In the genomic region with DNA sequence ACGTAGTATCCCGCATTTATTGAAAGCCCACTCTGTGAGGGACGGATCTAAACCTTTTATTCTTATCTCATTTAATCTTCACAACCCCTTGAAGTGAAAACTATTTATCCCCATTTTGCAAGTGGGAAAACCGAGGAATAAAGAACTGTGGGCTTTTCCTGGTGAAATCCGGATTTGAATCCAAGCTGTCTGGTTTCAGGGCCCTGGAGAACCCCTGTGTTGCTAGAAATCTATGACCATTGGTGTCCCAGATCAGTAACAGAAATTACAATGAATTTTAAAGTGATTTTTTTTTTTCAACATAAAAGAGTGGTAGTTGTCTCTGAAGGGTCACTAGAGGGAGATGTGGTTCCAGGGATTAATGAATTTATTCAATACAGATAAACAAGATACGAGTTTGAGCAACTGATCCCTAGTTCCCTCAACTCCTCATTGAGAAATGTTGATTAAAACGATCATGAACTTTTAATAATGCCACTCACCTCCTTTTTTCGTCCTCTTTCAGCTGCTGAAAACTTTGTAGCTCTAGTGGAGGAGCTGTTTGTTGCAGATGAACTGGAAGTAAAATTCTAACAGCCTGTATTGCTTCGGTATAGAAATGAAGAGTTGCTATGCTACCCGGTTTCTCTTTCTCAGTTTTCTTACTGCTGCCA, we compare ENCODE assay signal across 8 cellular contexts. TPM values are rescaled to one million over a fixed set of nuclear protein-coding genes. Genes with fewer than 3 reads are reported as not detected.
DNase-seq lines count a peak whose midpoint lies in the region; ATAC-seq, FAIRE-seq and TF ChIP-seq lines count a peak whose summit lies in the region.

No MANE protein-coding gene starts in this region.

- H3K4me1 ChIP-seq in kidney (ENCODE audit: control insufficient read depth in 1 of 2, insufficient read depth in 1 of 2, low read depth in 1 of 2, low read length in 2 of 2) (peaks cover 7 to 14% of the 10 kb centered on the region in 2 donors), suprapubic skin (peaks cover 44% of the 10 kb centered on the region)

- peak overlapping the region; percentile 86 to 88 for H3K27ac ChIP-seq in kidney (ENCODE audit: low read depth in 2 of 2, low read length in 2 of 2)
- H3K27ac ChIP-seq in suprapubic skin: peak overlapping the region; percentile 94

- H3K27ac Mint-ChIP-seq in activated naive CD4-positive, alpha-beta T cell treated with anti-CD3 and anti-CD28 coated beads, Interleukin-2, amount 50 U/mL, for 24 hours: peak overlapping the region; percentile 100

- TF ChIP-seq CTCF in NB4 (IDR thresholded peaks at IDR 0.05; ENCODE audit: low read depth, low read length) (peak; percentile 15), kidney (IDR thresholded peaks at IDR 0.05; ENCODE audit: borderline replicate concordance, extremely low read depth, insufficient read depth) (no peak), suprapubic skin (IDR thresholded peaks at IDR 0.05) (peak; percentile 4 to 26)

- no peak for ATAC-seq in GM21723 (IDR thresholded peaks at IDR 0.05; ENCODE audit: unreplicated experiment)

- peaks cover 34% of the 10 kb centered on the region for H3K36me3 Mint-ChIP-seq in activated naive CD4-positive, alpha-beta T cell treated with anti-CD3 and anti-CD28 coated beads, Interleukin-2, amount 50 U/mL, for 24 hours

- TF ChIP-seq EP300 in suprapubic skin (IDR thresholded peaks at IDR 0.05): no peak

- no peaks in the 10 kb centered on the region for H3K9me3 Mint-ChIP-seq in activated naive CD4-positive, alpha-beta T cell treated with anti-CD3 and anti-CD28 coated beads, Interleukin-2, amount 50 U/mL, for 24 hours

- DNase-seq in activated naive CD4-positive, alpha-beta T cell (lab: John Stamatoyannopoulos, UW): no peak
- DNase-seq in NB4 (ENCODE audit: low read depth) (peak; percentile 62), amniotic stem cell (lab: John Stamatoyannopoulos, UW) (peak; percentile 9), kidney (no peak), suprapubic skin (ENCODE audit: low spot score in 2 of 2) (no peak), UCSD-AML1 (lab: John Stamatoyannopoulos, UW; ENCODE audit: unreplicated experiment) (no peak)

- 2% methylated on average over 10 of the region's 10 CpGs for whole genome bisulfite sequencing in suprapubic skin

- H3K27me3 ChIP-seq in suprapubic skin: no peaks in the 10 kb centered on the region

- TF ChIP-seq POLR2A in NB4 (IDR thresholded peaks at IDR 0.05; ENCODE audit: extremely low read depth, insufficient read length): no peak
- no peak for TF ChIP-seq POLR2A in suprapubic skin (IDR thresholded peaks at IDR 0.05)

- FAIRE-seq in kidney (lab: Jason Lieb, UNC): no peak

- intact Hi-C loops in kidney (cut with DNase I): no loop called here

- no peaks in the 10 kb centered on the region for H3K9me3 ChIP-seq in kidney (ENCODE audit: control insufficient read depth in 1 of 2, low read length in 2 of 2)
- H3K9me3 ChIP-seq in suprapubic skin: no peaks in the 10 kb centered on the region

- H3K4me3 Mint-ChIP-seq in activated naive CD4-positive, alpha-beta T cell treated with anti-CD3 and anti-CD28 coated beads, Interleukin-2, amount 50 U/mL, for 24 hours: peak overlapping the region; percentile 100

- H3K4me3 ChIP-seq in NB4 (ENCODE audit: low read depth, low read length) (peak overlapping the region; percentile 99), kidney (ENCODE audit: low read length in 2 of 2) (peak overlapping the region; percentile 95 to 98), suprapubic skin (peak overlapping the region; percentile 92)

- peaks cover 60% of the 10 kb centered on the region for H3K4me1 Mint-ChIP-seq in activated naive CD4-positive, alpha-beta T cell treated with anti-CD3 and anti-CD28 coated beads, Interleukin-2, amount 50 U/mL, for 24 hours

- peak overlapping the region; percentile 95 to 97 for H3K9ac ChIP-seq in kidney (ENCODE audit: low read length in 2 of 2)

- no peaks in the 10 kb centered on the region for H3K27me3 Mint-ChIP-seq in activated naive CD4-positive, alpha-beta T cell treated with anti-CD3 and anti-CD28 coated beads, Interleukin-2, amount 50 U/mL, for 24 hours

- H3K36me3 ChIP-seq in kidney (ENCODE audit: control insufficient read depth in 1 of 2, insufficient read depth in 2 of 2, low read length in 2 of 2): peaks cover 13 to 27% of the 10 kb centered on the region in 2 donors
- peaks cover 26% of the 10 kb centered on the region for H3K36me3 ChIP-seq in suprapubic skin

RNA-seq across cellular contexts. Expression of gene XRCC5, which starts 0.9 kb away (rescaled TPM):
- 265 TPM for total RNA-seq in kidney
- polyA plus RNA-seq in kidney (ENCODE audit: insufficient read depth, low read depth, low replicate concordance): 90.7 TPM
- 100 to 1,000 TPM; 122 to 153 (median 136) TPM for total RNA-seq in suprapubic skin

RNA-seq across cellular contexts. Expression of gene TMEM169, which starts 28.4 kb away (rescaled TPM):
- total RNA-seq in kidney: 4.6 TPM
- polyA plus RNA-seq in kidney (ENCODE audit: insufficient read depth, low read depth, low replicate concordance): 1.6 TPM
- under 1 TPM in 3 of 4 donors, not detected in 1; 0.30 to 0.85 (median 0.72) TPM for total RNA-seq in suprapubic skin

RNA-seq across cellular contexts. Expression of gene PECR, which starts 28.5 kb away (rescaled TPM):
- total RNA-seq in kidney: 28.4 TPM
- 36.0 TPM for polyA plus RNA-seq in kidney (ENCODE audit: insufficient read depth, low read depth, low replicate concordance)
- 10 to 100 TPM; 11.1 to 15.6 (median 11.9) TPM for total RNA-seq in suprapubic skin

Comparison
In these comparisons a context has a peak if more than half of its experiments do, and no peak if none do; other contexts are left out.
1. DNase-seq: peak in NB4 (single experiment) and amniotic stem cell (single experiment); none in activated naive CD4-positive, alpha-beta T cell (0 of 4), kidney (single experiment), suprapubic skin (0 of 2) and UCSD-AML1 (single experiment).
2. Peak in every context shown above with its lines, with median percentiles within 50 percentile points of each other: H3K4me3 ChIP-seq.